Comparison of ENCODE assay signal across 10 cellular contexts in genomic region chr17:70564006-70564620, GRCh38.
DNase-seq lines count a peak whose midpoint lies in the region; TF ChIP-seq lines count a peak whose summit lies in the region.
"Had no signal": no experiment of that assay in that cellular context is flagged by ENCODE, and none has a peak within 500 bp of the region (broad histone marks: within the 10 kb centered on the region; RNA-seq: fewer than 3 reads in every experiment).

No MANE protein-coding gene starts in this region.

- DNase-seq in HT1080 (ENCODE audit: low read depth) (peak; percentile 4), astrocyte of the spinal cord (ENCODE audit: low read depth, low spot score) (peak; percentile 44), fibroblast of peridontal ligament (ENCODE audit: extremely low read depth) (peak; percentile 83), osteocyte (ENCODE audit: extremely low spot score, unreplicated experiment) (no peak), SKM-1 (lab: John Stamatoyannopoulos, UW; ENCODE audit: unreplicated experiment) (no peak), AML-193 (lab: John Stamatoyannopoulos, UW) (no peak), NCI-H1436 treated with DMSO at 0.1 percent for 48 hours (lab: John Stamatoyannopoulos, UW) (no peak)
- DNase-seq: C1 segment of cervical spinal cord, Peyer's patch had no signal

- H3K9me3 Mint-ChIP-seq in osteocyte (ENCODE audit: unreplicated experiment): no peaks in the 10 kb centered on the region

- peaks cover 28% of the 10 kb centered on the region for H3K4me1 Mint-ChIP-seq in osteocyte (ENCODE audit: unreplicated experiment)

- TF ChIP-seq CTCF in astrocyte of the spinal cord (IDR thresholded peaks at IDR 0.05; ENCODE audit: low read depth, low read length): no peak
- no peak for TF ChIP-seq CTCF in osteocyte (IDR thresholded peaks at IDR 0.05)

- in situ Hi-C loops in astrocyte of the spinal cord (cut with HindIII; ENCODE audit: low sequenced_read_pairs): no loop called here

- no peak overlapping the region for H3K4me3 ChIP-seq in astrocyte of the spinal cord (ENCODE audit: low read depth, low read length)
- H3K4me3 ChIP-seq: K562, Peyer's patch had no signal

- H3K4me3 Mint-ChIP-seq in osteocyte (ENCODE audit: unreplicated experiment): no peak overlapping the region

- H3K27ac Mint-ChIP-seq in osteocyte (ENCODE audit: unreplicated experiment): peak overlapping the region; percentile 70

- H3K36me3 Mint-ChIP-seq in osteocyte (ENCODE audit: unreplicated experiment): no peaks in the 10 kb centered on the region

- H3K27me3 Mint-ChIP-seq in osteocyte (ENCODE audit: unreplicated experiment): no peaks in the 10 kb centered on the region

Comparison
In these comparisons a context has a peak if more than half of its experiments do, and no peak if none do; other contexts are left out.
1. DNase-seq: peak in HT1080 (single experiment), astrocyte of the spinal cord (single experiment) and fibroblast of peridontal ligament (single experiment); none in osteocyte (single experiment), SKM-1 (single experiment), AML-193 (0 of 2) and NCI-H1436 treated with DMSO at 0.1 percent for 48 hours (single experiment).